9 cellular contexts compared by ENCODE assay signal in the genomic region with DNA sequence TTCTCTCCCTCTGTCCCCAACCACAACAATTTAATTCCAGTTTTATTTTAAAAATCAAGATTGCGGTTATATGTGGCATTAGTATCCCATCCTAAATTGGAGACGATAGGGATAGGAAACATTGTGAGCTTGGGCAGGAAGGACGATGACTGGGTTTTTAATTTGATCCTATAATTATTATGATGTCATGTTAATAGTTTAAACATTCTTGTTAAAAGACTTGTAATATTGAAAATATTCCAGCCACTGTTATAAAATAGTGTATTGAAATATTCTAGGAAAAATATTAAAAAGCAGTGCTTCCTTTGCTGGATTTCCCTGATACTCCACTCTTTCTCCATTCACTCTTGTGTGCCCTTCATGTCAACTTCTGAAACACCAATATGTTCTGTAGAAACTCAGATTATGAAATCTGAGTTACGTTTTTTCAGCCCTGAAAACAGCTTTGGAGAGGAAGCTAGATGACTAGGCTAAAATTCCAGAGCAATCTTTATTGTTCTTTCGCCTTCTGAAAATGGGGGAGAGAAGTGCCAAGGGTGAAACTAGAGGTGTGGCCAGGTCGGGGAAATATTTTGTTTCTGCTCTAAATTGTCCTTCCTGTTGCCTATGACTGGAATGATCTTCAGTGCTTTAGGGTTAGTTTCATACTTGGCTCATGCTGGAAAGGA. TPM values are rescaled to one million over a fixed set of nuclear protein-coding genes. Genes with fewer than 3 reads are reported as not detected.
DNase-seq lines count a peak whose midpoint lies in the region; ATAC-seq, FAIRE-seq and TF ChIP-seq lines count a peak whose summit lies in the region.
"Had no signal": no experiment of that assay in that cellular context is flagged by ENCODE, and none has a peak within 500 bp of the region (broad histone marks: within the 10 kb centered on the region; RNA-seq: fewer than 3 reads in every experiment).

No MANE protein-coding gene starts in this region.

- no peaks in the 10 kb centered on the region for H3K27me3 ChIP-seq in PC-9 (ENCODE audit: insufficient read depth, low read depth)
- H3K27me3 ChIP-seq in small intestine (ENCODE audit: control insufficient read depth in 2 of 2, insufficient read depth in 2 of 2, low read length in 2 of 2), result no peaks in the 10 kb centered on the region

- CTCF ChIA-PET in PC-9 (lab: Charles Lee), result interaction anchor here (1.0 kb wide), 1 partner anchor 36 kb away, joined by 4 read pairs; no protein-coding TSS in a partner anchor

- peak overlapping the region; percentile 15 for H3K4me3 Mint-ChIP-seq in osteocyte (ENCODE audit: unreplicated experiment)
- H3K4me3 Mint-ChIP-seq in T-helper 2 cell treated with Interferon-gamma antibody and Interleukin-4, amounts not matched to agents 5 μg/mL and 100 μg/mL, for 36 hours, result no peak overlapping the region

- no peaks in the 10 kb centered on the region for H3K36me3 ChIP-seq in PC-9 (ENCODE audit: low read depth)
- no peaks in the 10 kb centered on the region for H3K36me3 ChIP-seq in small intestine (ENCODE audit: control insufficient read depth in 2 of 2, insufficient read depth in 2 of 2, low read length in 2 of 2)

- TF ChIP-seq POLR2A in GM18505 (IDR thresholded peaks at IDR 0.05; ENCODE audit: borderline replicate concordance, extremely low read depth, insufficient read depth, insufficient read length), result no peak

- H3K9me2 ChIP-seq in PC-9 (ENCODE audit: insufficient read depth), result no peaks in the 10 kb centered on the region; the same call in 1 of the 2 replicates

- H3K9me3 ChIP-seq in PC-9 (ENCODE audit: insufficient read depth, low read depth) (no peaks in the 10 kb centered on the region), small intestine (ENCODE audit: control insufficient read depth, low read depth) (no peaks in the 10 kb centered on the region)

- POLR2A ChIA-PET in PC-9 (lab: Charles Lee; ENCODE audit: unreplicated experiment), result interaction anchor here (0.6 to 1.0 kb wide), 7 partner anchors 12 to 1473 kb away, joined by 3 to 10 read pairs (median 3); no protein-coding TSS in a partner anchor

- 52 to 57% (median 53%) methylated on average over 6 of the region's 6 CpGs for WGBS in small intestine, 3 donors

- no peaks in the 10 kb centered on the region for H3K36me3 Mint-ChIP-seq in osteocyte (ENCODE audit: unreplicated experiment)
- no peaks in the 10 kb centered on the region for H3K36me3 Mint-ChIP-seq in T-helper 2 cell treated with Interferon-gamma antibody and Interleukin-4, amounts not matched to agents 5 μg/mL and 100 μg/mL, for 36 hours (ENCODE audit: low read depth)

- BruUV-seq in PC-9 (replicated peaks; lab: Mats Ljungman, UMichigan), result no TSS peak

- no peaks in the 10 kb centered on the region for H3K79me2 ChIP-seq in PC-9 (ENCODE audit: low read depth)

- peak overlapping the region; percentile 66 for H3K4me2 ChIP-seq in PC-9

- TF ChIP-seq CTCF in PC-9 (conservative IDR thresholded peaks at IDR 0.05) (no peak), osteocyte (IDR thresholded peaks at IDR 0.05) (no peak)

- H3K4me3 ChIP-seq in PC-9 (peak overlapping the region; percentile 28), small intestine (ENCODE audit: low read depth in 1 of 2, low read length in 2 of 2) (no peak overlapping the region)

- no peaks in the 10 kb centered on the region for H4K20me1 ChIP-seq in PC-9 (ENCODE audit: insufficient read depth)

- H3K27ac ChIP-seq in PC-9 (peak overlapping the region; percentile 98), small intestine (ENCODE audit: low read depth in 1 of 2, low read length in 1 of 2) (peak overlapping the region in 1 of 2 donors; percentile 54)

- peaks cover 34% of the 10 kb centered on the region for H3K4me1 ChIP-seq in PC-9 (replicated peaks; ENCODE audit: insufficient read depth)
- peaks cover 0 to 5% of the 10 kb centered on the region in 2 donors for H3K4me1 ChIP-seq in small intestine (ENCODE audit: control insufficient read depth in 2 of 2, insufficient read depth in 1 of 2, low read depth in 1 of 2, low read length in 1 of 2)

- peaks cover 24% of the 10 kb centered on the region for H3K4me1 Mint-ChIP-seq in osteocyte (ENCODE audit: unreplicated experiment)
- H3K4me1 Mint-ChIP-seq in T-helper 2 cell treated with Interferon-gamma antibody and Interleukin-4, amounts not matched to agents 5 μg/mL and 100 μg/mL, for 36 hours (ENCODE audit: low read depth), result peaks cover 4% of the 10 kb centered on the region

- no peaks in the 10 kb centered on the region for H3K9me3 Mint-ChIP-seq in osteocyte (ENCODE audit: unreplicated experiment)
- no peaks in the 10 kb centered on the region for H3K9me3 Mint-ChIP-seq in T-helper 2 cell treated with Interferon-gamma antibody and Interleukin-4, amounts not matched to agents 5 μg/mL and 100 μg/mL, for 36 hours

- H3K27me3 Mint-ChIP-seq in osteocyte (ENCODE audit: unreplicated experiment), result no peaks in the 10 kb centered on the region
- peaks cover 7% of the 10 kb centered on the region for H3K27me3 Mint-ChIP-seq in T-helper 2 cell treated with Interferon-gamma antibody and Interleukin-4, amounts not matched to agents 5 μg/mL and 100 μg/mL, for 36 hours (ENCODE audit: low read depth)

- DNase-seq in GF-D8 (lab: John Stamatoyannopoulos, UW) (peak; percentile 67), PC-9 (peak; percentile 64 to 96), osteocyte (ENCODE audit: extremely low spot score, unreplicated experiment) (no peak), iPS-NIHi11 (ENCODE audit: low spot score) (no peak), small intestine (no peak)
- no peak for DNase-seq in T-helper 2 cell treated with Interferon-gamma antibody and Interleukin-4, amounts not matched to agents 5 μg/mL and 100 μg/mL, for 36 hours (ENCODE audit: low spot score)
- DNase-seq: activated T-cell treated with anti-CD3 and anti-CD28 coated beads, Interleukin-2, amount 50 U/mL, for 48 hours had no signal

- peak overlapping the region; percentile 82 for H3K27ac Mint-ChIP-seq in osteocyte (ENCODE audit: unreplicated experiment)
- H3K27ac Mint-ChIP-seq in T-helper 2 cell treated with Interferon-gamma antibody and Interleukin-4, amounts not matched to agents 5 μg/mL and 100 μg/mL, for 36 hours, result no peak overlapping the region

- peaks cover 26% of the 10 kb centered on the region for H3F3A ChIP-seq in PC-9 (ENCODE audit: insufficient read depth, low read depth)

- H2AFZ ChIP-seq in PC-9, result peak overlapping the region; percentile 70

- ATAC-seq in esophagus mucosa, result peak; percentile 75
- no peak for ATAC-seq in GM18505 (IDR thresholded peaks at IDR 0.05; ENCODE audit: unreplicated experiment)

- FAIRE-seq in small intestine (lab: Jason Lieb, UNC), result no peak

- intact Hi-C loops in PC-9 (cut with micrococcal nuclease; ENCODE audit: unreplicated experiment), result loop anchor here (1.0 to 5.0 kb wide), 6 partner anchors 13 to 245 kb away; a partner anchor contains a TSS

RNA-seq across cellular contexts. Expression of a gene that starts 46.1 kb away (rescaled TPM):
- 42.2 and 65.5 TPM in 2 replicates for total RNA-seq in PC-9 (2021)
- 22.0 TPM for total RNA-seq in esophagus mucosa
- 24.2 and 26.9 TPM in 2 replicates for total RNA-seq in osteocyte
- 10 to 100 TPM; 20.3 to 42.0 (median 31.1) TPM for polyA plus RNA-seq in small intestine

Comparison
In these comparisons a context has a peak if more than half of its experiments do, and no peak if none do; other contexts are left out.
1. DNase-seq: peak in GF-D8 (single experiment) and PC-9 (2 of 2); none in osteocyte (single experiment), T-helper 2 cell treated with Interferon-gamma antibody and Interleukin-4, amounts not matched to agents 5 μg/mL and 100 μg/mL, for 36 hours (single experiment), iPS-NIHi11 (single experiment) and small intestine (single experiment).